8 cellular contexts compared by ENCODE assay signal in genomic region chr14:91509878-91510170, GRCh38. TPM values are rescaled to one million over a fixed set of nuclear protein-coding genes. Genes with fewer than 3 reads are reported as not detected.
A peak's percentile ranks its signal among the peaks of the same experiment; 100 is the strongest.
DNase-seq lines count a peak whose midpoint lies in the region; ATAC-seq, FAIRE-seq and TF ChIP-seq lines count a peak whose summit lies in the region.

No MANE protein-coding gene starts in this region.

- H3K9ac ChIP-seq in astrocyte (ENCODE audit: low read length), result peak overlapping the region; percentile 93

- H3K27me3 Mint-ChIP-seq in astrocyte (ENCODE audit: low read depth, unreplicated experiment), result no peaks in the 10 kb centered on the region

- TF ChIP-seq POLR2A in testis (IDR thresholded peaks at IDR 0.05), result no peak

- intact Hi-C loops in testis (cut with DNase I; ENCODE audit: low total_unique reads), result no loop called here

- no peaks in the 10 kb centered on the region for H3K9me3 ChIP-seq in DOHH2 (ENCODE audit: control insufficient read depth, insufficient read depth, low read length)
- no peaks in the 10 kb centered on the region for H3K9me3 ChIP-seq in astrocyte (ENCODE audit: insufficient read depth, low read depth, low read length)
- H3K9me3 ChIP-seq in testis, result no peaks in the 10 kb centered on the region

- H3K79me2 ChIP-seq in DOHH2 (ENCODE audit: control insufficient read depth, low read length) (peaks cover 66% of the 10 kb centered on the region), astrocyte (ENCODE audit: insufficient read depth, low read length) (peaks cover 50% of the 10 kb centered on the region)

- 0 to 1% methylated on average over 19 to 34 of the region's 34 CpGs for WGBS in testis, 2 donors

- H4K20me1 ChIP-seq in DOHH2 (ENCODE audit: control insufficient read depth, insufficient read depth, low read depth, low read length) (peaks cover 22% of the 10 kb centered on the region), astrocyte (ENCODE audit: insufficient read depth, low read length) (peaks cover 42% of the 10 kb centered on the region)

- H3K4me2 ChIP-seq in DOHH2 (ENCODE audit: low read length), result peak overlapping the region; percentile 90
- peak overlapping the region; percentile 89 for H3K4me2 ChIP-seq in astrocyte (ENCODE audit: low read length)

- H3K4me1 ChIP-seq in DOHH2 (ENCODE audit: control insufficient read depth, low read length), result peaks cover 34% of the 10 kb centered on the region
- peaks cover 5% of the 10 kb centered on the region for H3K4me1 ChIP-seq in astrocyte (ENCODE audit: insufficient read depth, low read length)
- H3K4me1 ChIP-seq in testis, result peaks cover 12% of the 10 kb centered on the region

- no peaks in the 10 kb centered on the region for H3K36me3 Mint-ChIP-seq in astrocyte (ENCODE audit: low read depth, unreplicated experiment)

- H3K27ac ChIP-seq in DOHH2 (ENCODE audit: low read depth, low read length) (peak overlapping the region; percentile 93), astrocyte (ENCODE audit: low read depth, low read length) (peak overlapping the region; percentile 96), testis (peak overlapping the region; percentile 99 to 100)

- H3F3A ChIP-seq in DOHH2 (ENCODE audit: control insufficient read depth, insufficient read depth), result no peaks in the 10 kb centered on the region

- H3K9me3 Mint-ChIP-seq in astrocyte (ENCODE audit: unreplicated experiment), result no peaks in the 10 kb centered on the region

- H3K36me3 ChIP-seq in DOHH2 (ENCODE audit: control insufficient read depth, low read length) (peaks cover 51% of the 10 kb centered on the region), astrocyte (ENCODE audit: insufficient read depth, low read length) (peaks cover 6% of the 10 kb centered on the region), testis (ENCODE audit: low read depth, missing control alignments) (no peaks in the 10 kb centered on the region)

- H3K4me3 ChIP-seq in DOHH2 (ENCODE audit: low read length), result peak overlapping the region; percentile 82
- peak overlapping the region; percentile 98 for H3K4me3 ChIP-seq in astrocyte (ENCODE audit: insufficient read depth, low read depth, low read length)
- H3K4me3 ChIP-seq in testis, result peak overlapping the region; percentile 96 to 98

- no peak for DNase-seq in astrocyte (ENCODE audit: low read depth)
- DNase-seq in left lobe of liver (ENCODE audit: low spot score), result no peak
- no peak for DNase-seq in testis
- no peak for DNase-seq in kidney glomerular epithelial cell (lab: John Stamatoyannopoulos, UW)
- no peak for DNase-seq in activated CD4-positive, alpha-beta T cell treated with anti-CD3 and anti-CD28 coated beads for 48 hours

- H3K27ac Mint-ChIP-seq in astrocyte (ENCODE audit: unreplicated experiment), result peak overlapping the region; percentile 100

- FAIRE-seq in astrocyte (lab: Jason Lieb, UNC), result no peak

- H3K27me3 ChIP-seq in DOHH2 (ENCODE audit: control insufficient read depth, low read length), result no peaks in the 10 kb centered on the region
- H3K27me3 ChIP-seq in astrocyte (ENCODE audit: insufficient read depth, low read length), result no peaks in the 10 kb centered on the region
- H3K27me3 ChIP-seq in testis, result no peaks in the 10 kb centered on the region

- H3K4me3 Mint-ChIP-seq in astrocyte (ENCODE audit: unreplicated experiment), result peak overlapping the region; percentile 100

- H2AFZ ChIP-seq in astrocyte (ENCODE audit: low read depth, low read length), result peak overlapping the region; percentile 92

- H3K9me2 ChIP-seq in DOHH2 (replicated peaks; ENCODE audit: control insufficient read depth, low read length), result no peaks in the 10 kb centered on the region

- peak; percentile 31 for ATAC-seq in GM21390 (IDR thresholded peaks at IDR 0.05; ENCODE audit: unreplicated experiment)
- ATAC-seq in HG03575 (IDR thresholded peaks at IDR 0.05; ENCODE audit: extremely low read depth, insufficient number of reproducible peaks, low FRiP score, unreplicated experiment), result peak; percentile 1
- ATAC-seq in left lobe of liver, result peak; percentile 19

- TF ChIP-seq CTCF in DOHH2 (IDR thresholded peaks at IDR 0.05; ENCODE audit: low read depth, low read length, poor library complexity, severe bottlenecking) (no peak), astrocyte (IDR thresholded peaks at IDR 0.05; ENCODE audit: insufficient read depth, low read depth, low read length) (no peak), testis (IDR thresholded peaks at IDR 0.05) (no peak)

- peaks cover 9% of the 10 kb centered on the region for H3K4me1 Mint-ChIP-seq in astrocyte (ENCODE audit: low read depth, unreplicated experiment)

RNA-seq across cellular contexts. Expression of gene PPP4R3A, which starts 0.3 kb away (rescaled TPM):
- total RNA-seq in astrocyte, result 79.5 and 80.7 TPM in 2 replicates
- total RNA-seq in left lobe of liver, result 35.2 TPM
- 100 to 1,000 TPM; 113 to 132 TPM for total RNA-seq in testis
- polyA plus RNA-seq in testis (ENCODE audit: insufficient read depth, low read depth, low replicate concordance), result 106 TPM
